18 cellular contexts compared by ENCODE assay signal in genomic region chr6:40417031-40417430, GRCh38.
"Had no signal": no experiment of that assay in that cellular context is flagged by ENCODE, and none has a peak within 500 bp of the region (broad histone marks: within the 10 kb centered on the region; RNA-seq: fewer than 3 reads in every experiment).

No MANE protein-coding gene starts in this region.

- H3K9me3 ChIP-seq: esophagus muscularis mucosa, lower lobe of right lung, ovary, right lobe of liver, tibial nerve had no signal

- H3K36me3 ChIP-seq: cardiac muscle cell, esophagus muscularis mucosa, lower lobe of right lung, ovary, right lobe of liver, tibial nerve had no signal

- DNase-seq: activated naive CD4-positive, alpha-beta T cell; activated T-cell treated with anti-CD3 and anti-CD28 coated beads, Interleukin-2, amount 50 U/mL, for 1 hour; effector memory CD8-positive, alpha-beta T cell; head of caudate nucleus; islet precursor cell; left colon; lower lobe of right lung; natural killer cell; ovary; right lobe of liver; stimulated activated CD4-positive, alpha-beta T cell treated with anti-CD3 and anti-CD28 coated beads, Interleukin-1b, Interleukin-23, amount 100 ng/mL, for 48 hours; T-helper 1 cell; T-helper 9 cell had no signal

- H3K4me1 ChIP-seq: lower lobe of right lung, right lobe of liver, tibial nerve had no signal

- H3K27ac ChIP-seq: cardiac muscle cell, esophagus muscularis mucosa, lower lobe of right lung, ovary, right lobe of liver, skin epidermis, tibial nerve had no signal

- ATAC-seq: activated T-helper 17 cell treated with anti-CD3 and anti-CD28 coated beads, Interleukin-2, amount 50 U/mL, for 72 hours; effector memory CD8-positive, alpha-beta T cell; left colon; lower lobe of right lung; natural killer cell; right lobe of liver had no signal

- H3K4me3 ChIP-seq: cardiac muscle cell, esophagus muscularis mucosa, lower lobe of right lung, ovary, right lobe of liver, skin epidermis, tibial nerve had no signal
